Comparison of ENCODE assay signal across 14 cellular contexts in genomic region chr3:197527569-197527968, GRCh38. TPM values are rescaled to one million over a fixed set of nuclear protein-coding genes. Genes with fewer than 3 reads are reported as not detected.
DNase-seq lines count a peak whose midpoint lies in the region; ATAC-seq and TF ChIP-seq lines count a peak whose summit lies in the region.
"Had no signal": no experiment of that assay in that cellular context is flagged by ENCODE, and none has a peak within 500 bp of the region (broad histone marks: within the 10 kb centered on the region; RNA-seq: fewer than 3 reads in every experiment).

No MANE protein-coding gene starts in this region.

- H3K4me1 ChIP-seq in right atrium auricular region (no peaks in the 10 kb centered on the region), spleen (no peaks in the 10 kb centered on the region)

- no peak overlapping the region for H3K4me3 ChIP-seq in right atrium auricular region
- H3K4me3 ChIP-seq in spleen = no peak overlapping the region

- peaks cover 20% of the 10 kb centered on the region for H3K27me3 Mint-ChIP-seq in HFFc6 (ENCODE audit: insufficient read depth)
- H3K27me3 Mint-ChIP-seq: B cell; CD4-positive, alpha-beta memory T cell had no signal

- intact Hi-C loops in cardiac septum (cut with DNase I) (no loop called here), spleen (cut with DNase I; ENCODE audit: low total_unique reads) (no loop called here)

- H3K4me1 Mint-ChIP-seq in HFFc6 (ENCODE audit: low read depth) = no peaks in the 10 kb centered on the region; the same call in 1 of the 2 replicates
- H3K4me1 Mint-ChIP-seq: B cell; CD4-positive, alpha-beta memory T cell had no signal

- peak; percentile 22 for DNase-seq in cardiac septum (ENCODE audit: low spot score)
- no peak for DNase-seq in right atrium auricular region (ENCODE audit: low spot score)
- DNase-seq in spleen = peak; percentile 4
- no peak for DNase-seq in NCI-H128 (lab: John Stamatoyannopoulos, UW; ENCODE audit: unreplicated experiment)
- no peak for DNase-seq in HFFc6
- DNase-seq: C1 segment of cervical spinal cord; CD4-positive, alpha-beta memory T cell; DMS153; DMS79 treated with DMSO at 0.1 percent for 48 hours; EL; HCEC 1CT had no signal

- no peak for TF ChIP-seq POLR2A in spleen (IDR thresholded peaks at IDR 0.05)

- H3K27ac ChIP-seq in right atrium auricular region (no peak overlapping the region), spleen (no peak overlapping the region)

- H3K27ac Mint-ChIP-seq in HFFc6 = no peak overlapping the region
- H3K27ac Mint-ChIP-seq: B cell had no signal

- H3K4me3 Mint-ChIP-seq in HFFc6 = no peak overlapping the region
- H3K4me3 Mint-ChIP-seq: B cell; CD4-positive, alpha-beta memory T cell had no signal

- ATAC-seq in esophagus mucosa = peak; percentile 69
- no peak for ATAC-seq in GM19395 (IDR thresholded peaks at IDR 0.05; ENCODE audit: unreplicated experiment)

- H3K9me3 ChIP-seq in right atrium auricular region = no peaks in the 10 kb centered on the region
- no peaks in the 10 kb centered on the region for H3K9me3 ChIP-seq in spleen

- no peak for TF ChIP-seq CTCF in right atrium auricular region (IDR thresholded peaks at IDR 0.05)
- TF ChIP-seq CTCF in spleen (IDR thresholded peaks at IDR 0.05 in 8 of 11, conservative IDR thresholded peaks at IDR 0.05 in 3 of 11) = no peak
- no peak for TF ChIP-seq CTCF in HFFc6 (IDR thresholded peaks at IDR 0.05)

- WGBS in spleen, 5 donors = 83 to 92% (median 90%) methylated on average over 5 of the region's 5 CpGs

- H3K36me3 ChIP-seq in right atrium auricular region (no peaks in the 10 kb centered on the region), spleen (peaks cover 0 to 84% (median 9%) of the 10 kb centered on the region in 6 donors)

- H3K36me3 Mint-ChIP-seq in HFFc6 (ENCODE audit: low read depth) = no peaks in the 10 kb centered on the region

- no peaks in the 10 kb centered on the region for H3K9me3 Mint-ChIP-seq in HFFc6
- H3K9me3 Mint-ChIP-seq: CD4-positive, alpha-beta memory T cell had no signal

- H3K27me3 ChIP-seq in right atrium auricular region (no peaks in the 10 kb centered on the region), spleen (replicated peaks in 1 of 7) (no peaks in the 10 kb centered on the region)

RNA-seq across cellular contexts. Expression of gene BDH1, which starts 28.2 kb away (rescaled TPM):
- total RNA-seq in cardiac septum (61.4 TPM), right atrium auricular region (10 to 100 TPM in 1 of 2 donors, 1 to 10 TPM in 1; 4.0 to 48.3 TPM), esophagus mucosa (67.9 TPM), spleen (10 to 100 TPM; 11.5 to 24.6 (median 17.8) TPM)
- polyA plus RNA-seq in spleen = 10 to 100 TPM; 14.3 to 17.7 (median 17.3) TPM
- 1 to 10 TPM in 5 of 6 experiments, under 1 TPM in 1; 0.87 to 1.5 (median 1.2) TPM for total RNA-seq in HFFc6 (2021; fragmentation: NEBNext Ultra II Directional; extraction: Animal tissue kit (Norgen Biotek cat#: 25700))

Comparison
In these comparisons a context has a peak if more than half of its experiments do, and no peak if none do; other contexts are left out.
1. DNase-seq: peak in cardiac septum (single experiment) and spleen (single experiment); none in right atrium auricular region (single experiment), NCI-H128 (single experiment) and HFFc6 (single experiment).